8 cellular contexts compared by ENCODE assay signal in the genomic region with DNA sequence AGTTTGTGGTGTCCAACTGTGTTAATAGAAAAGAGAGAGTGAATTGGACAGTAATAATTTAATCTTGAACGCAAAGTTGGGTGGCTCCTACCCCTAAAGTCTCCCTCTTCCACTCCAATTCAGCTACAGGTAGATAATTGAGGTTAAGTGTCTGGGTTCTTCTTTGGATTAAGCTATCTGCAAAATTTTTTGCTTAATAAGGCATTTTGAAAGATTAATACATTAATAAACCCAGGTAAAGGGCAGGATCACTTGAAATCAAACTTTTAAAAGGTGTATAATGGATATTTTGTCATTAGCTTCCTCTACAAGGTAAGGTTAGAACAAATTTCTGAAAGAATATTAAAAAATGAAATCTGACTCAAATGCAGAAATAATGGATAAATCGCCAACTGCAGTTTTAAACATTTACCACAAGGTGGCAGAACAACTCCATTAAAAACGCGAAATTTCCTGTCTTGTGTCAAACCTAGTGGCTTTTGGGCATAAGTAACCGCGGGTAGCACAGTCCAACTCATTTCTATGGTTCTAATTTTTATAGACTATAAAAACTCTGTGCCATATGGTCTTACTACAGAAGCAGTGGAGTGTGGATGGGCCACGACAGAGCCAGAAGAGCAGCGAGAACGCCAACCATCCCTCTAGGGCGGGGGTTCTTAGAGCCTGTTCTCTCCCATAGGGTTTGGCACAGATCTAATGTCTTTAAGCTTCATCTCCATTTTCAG.
DNase-seq lines count a peak whose midpoint lies in the region; ATAC-seq and TF ChIP-seq lines count a peak whose summit lies in the region.

No MANE protein-coding gene starts in this region.

- ATAC-seq in RWPE2 (ENCODE audit: low read depth) (no peak), HG03108 (IDR thresholded peaks at IDR 0.05; ENCODE audit: unreplicated experiment) (no peak), HG02884 (IDR thresholded peaks at IDR 0.05; ENCODE audit: unreplicated experiment) (no peak), GM21529 (IDR thresholded peaks at IDR 0.05; ENCODE audit: unreplicated experiment) (no peak)

- peaks cover 6% of the 10 kb centered on the region for H3K27me3 Mint-ChIP-seq in mesothelial cell of epicardium (ENCODE audit: low read depth)

- no peaks in the 10 kb centered on the region for H3K4me1 ChIP-seq in RWPE2 (ENCODE audit: insufficient read depth, poor library complexity, severe bottlenecking)

- H3K4me3 Mint-ChIP-seq in mesothelial cell of epicardium: no peak overlapping the region

- peak overlapping the region; percentile 38 for H3K27ac ChIP-seq in RWPE2 (ENCODE audit: poor library complexity, severe bottlenecking)

- H3K4me3 ChIP-seq in RWPE2 (ENCODE audit: severe bottlenecking): no peak overlapping the region

- peaks cover 4% of the 10 kb centered on the region for H3K36me3 Mint-ChIP-seq in mesothelial cell of epicardium

- peaks cover 23% of the 10 kb centered on the region for H3K4me1 Mint-ChIP-seq in mesothelial cell of epicardium

- H3K36me3 ChIP-seq in RWPE2 (ENCODE audit: low read depth): peaks cover 93% of the 10 kb centered on the region

- H3K9me3 Mint-ChIP-seq in mesothelial cell of epicardium: peaks cover 9% of the 10 kb centered on the region

- no peak overlapping the region for H3K27ac Mint-ChIP-seq in mesothelial cell of epicardium

- no peaks in the 10 kb centered on the region for H3K27me3 ChIP-seq in RWPE2 (ENCODE audit: insufficient read depth, poor library complexity, severe bottlenecking)

- DNase-seq in ELF-1 (ENCODE audit: low read depth, low spot score): peak; percentile 40
- DNase-seq in LoVo (ENCODE audit: low spot score): peak; percentile 74
- DNase-seq in RWPE2 (ENCODE audit: low spot score): no peak
- DNase-seq in epidermal melanocyte (ENCODE audit: insufficient read length, low spot score): peak; percentile 49
- DNase-seq in mesothelial cell of epicardium (ENCODE audit: low spot score in 2 of 2, unreplicated experiment in 2 of 2): no peak

- TF ChIP-seq CTCF in RWPE2 (IDR thresholded peaks at IDR 0.05; ENCODE audit: poor library complexity, severe bottlenecking) (peak; percentile 91), mesothelial cell of epicardium (IDR thresholded peaks at IDR 0.05; ENCODE audit: unreplicated experiment) (peak; percentile 99)

- no peaks in the 10 kb centered on the region for H3K9me3 ChIP-seq in RWPE2 (ENCODE audit: severe bottlenecking)

Comparison
In these comparisons a context has a peak if more than half of its experiments do, and no peak if none do; other contexts are left out.
1. DNase-seq: peak in ELF-1 (single experiment), LoVo (single experiment) and epidermal melanocyte (single experiment); none in RWPE2 (single experiment) and mesothelial cell of epicardium (0 of 2).